In genomic region chr6:167056370-167056769, GRCh38 we compare ENCODE assay signal across 8 cellular contexts. TPM values are rescaled to one million over a fixed set of nuclear protein-coding genes. Genes with fewer than 3 reads are reported as not detected.
A peak's percentile ranks its signal among the peaks of the same experiment; 100 is the strongest.
DNase-seq lines count a peak whose midpoint lies in the region; ATAC-seq and TF ChIP-seq lines count a peak whose summit lies in the region.

No MANE protein-coding gene starts in this region.

- no peak overlapping the region for H3K9ac ChIP-seq in colonic mucosa (ENCODE audit: low read depth in 2 of 2, low read length in 2 of 2)

- no peaks in the 10 kb centered on the region for H3K9me3 ChIP-seq in CD8-positive, alpha-beta T cell (ENCODE audit: low read length)
- H3K9me3 ChIP-seq in colonic mucosa: no peaks in the 10 kb centered on the region

- H3K4me3 Mint-ChIP-seq in CD8-positive, alpha-beta T cell: no peak overlapping the region

- TF ChIP-seq POLR2A in lower leg skin (IDR thresholded peaks at IDR 0.05): no peak

- no peaks in the 10 kb centered on the region for H3K36me3 ChIP-seq in CD8-positive, alpha-beta T cell (ENCODE audit: insufficient read depth, low read length)
- H3K36me3 ChIP-seq in colonic mucosa: no peaks in the 10 kb centered on the region

- no peaks in the 10 kb centered on the region for H3K27me3 ChIP-seq in CD8-positive, alpha-beta T cell (ENCODE audit: insufficient read depth, low read length)
- no peaks in the 10 kb centered on the region for H3K27me3 ChIP-seq in colonic mucosa

- DNase-seq in CD8-positive, alpha-beta T cell: peak in 1 of 7 experiments; percentile 30
- peak; percentile 89 for DNase-seq in astrocyte of the hippocampus (ENCODE audit: low read depth, low spot score)
- DNase-seq in NCI-H1105 (lab: John Stamatoyannopoulos, UW): no peak
- DNase-seq in colonic mucosa: no peak
- DNase-seq in lower leg skin (ENCODE audit: low spot score in 2 of 2): no peak
- no peak for DNase-seq in NCI-H1694 treated with DMSO at 0.1 percent for 48 hours (lab: John Stamatoyannopoulos, UW)

- peak; percentile 75 for ATAC-seq in CD8-positive, alpha-beta T cell
- ATAC-seq in GM19452 (IDR thresholded peaks at IDR 0.05; ENCODE audit: unreplicated experiment) (peak; percentile 98), HG03469 (IDR thresholded peaks at IDR 0.05; ENCODE audit: unreplicated experiment) (peak; percentile 97)

- H3K4me1 ChIP-seq in CD8-positive, alpha-beta T cell (ENCODE audit: insufficient read depth, low read length): peaks cover 8% of the 10 kb centered on the region
- H3K4me1 ChIP-seq in colonic mucosa: no peaks in the 10 kb centered on the region

- no peak for TF ChIP-seq CTCF in CD8-positive, alpha-beta T cell (IDR thresholded peaks at IDR 0.05)
- TF ChIP-seq CTCF in colonic mucosa (IDR thresholded peaks at IDR 0.05) (no peak), lower leg skin (IDR thresholded peaks at IDR 0.05) (no peak)

- H3K9me3 Mint-ChIP-seq in CD8-positive, alpha-beta T cell: no peaks in the 10 kb centered on the region

- H3K4me3 ChIP-seq in CD8-positive, alpha-beta T cell (ENCODE audit: low read depth, low read length): no peak overlapping the region
- H3K4me3 ChIP-seq in colonic mucosa (no peak overlapping the region), lower leg skin (ENCODE audit: low read depth, poor library complexity, severe bottlenecking) (no peak overlapping the region)

- H3K36me3 Mint-ChIP-seq in CD8-positive, alpha-beta T cell: no peaks in the 10 kb centered on the region

- H3K4me1 Mint-ChIP-seq in CD8-positive, alpha-beta T cell (ENCODE audit: low read depth): peaks cover 33% of the 10 kb centered on the region

- H3K27me3 Mint-ChIP-seq in CD8-positive, alpha-beta T cell (ENCODE audit: low read depth): no peaks in the 10 kb centered on the region

- whole genome bisulfite sequencing in lower leg skin, 2 donors: 78 to 83% methylated on average over 1 of the region's 1 CpG

- CTCF ChIA-PET in CD8-positive, alpha-beta T cell (lab: Charles Lee): interaction anchor here (0.6 kb wide), 1 partner anchor 38 kb away, joined by 3 read pairs; no protein-coding TSS in a partner anchor

- POLR2A ChIA-PET in CD8-positive, alpha-beta T cell (lab: Charles Lee): interaction anchor here (0.8 to 1.5 kb wide), 5 partner anchors 9 to 83 kb away, joined by 3 to 7 read pairs (median 4); no protein-coding TSS in a partner anchor

- peak overlapping the region; percentile 28 for H3K27ac Mint-ChIP-seq in CD8-positive, alpha-beta T cell

- no peak overlapping the region for H3K27ac ChIP-seq in CD8-positive, alpha-beta T cell (ENCODE audit: low read depth, low read length)
- H3K27ac ChIP-seq in colonic mucosa: no peak overlapping the region

- intact Hi-C loops in CD8-positive, alpha-beta T cell (cut with DNase I, micrococcal nuclease): no loop called here
- intact Hi-C loops in colonic mucosa (cut with DNase I) (no loop called here), lower leg skin (cut with DNase I; ENCODE audit: low total_unique reads) (no loop called here)

RNA-seq across cellular contexts. Expression of gene CEP43, which starts 57.2 kb away (rescaled TPM):
- 1 to 10 TPM; 5.7 to 8.7 TPM for total RNA-seq in CD8-positive, alpha-beta T cell
- total RNA-seq in colonic mucosa (10 to 100 TPM; 17.3 to 23.8 TPM), lower leg skin (10 to 100 TPM in 1 of 4 donors, 1 to 10 TPM in 3; 2.8 to 13.0 (median 6.4) TPM)
